ENCODE assay signal across 13 cellular contexts in genomic region chr5:106876665-106877194, GRCh38.
DNase-seq lines count a peak whose midpoint lies in the region; ATAC-seq, FAIRE-seq and TF ChIP-seq lines count a peak whose summit lies in the region.
"Had no signal": no experiment of that assay in that cellular context is flagged by ENCODE, and none has a peak within 500 bp of the region (broad histone marks: within the 10 kb centered on the region; RNA-seq: fewer than 3 reads in every experiment).

No MANE protein-coding gene starts in this region.

- no peak overlapping the region for H3K14ac ChIP-seq in H1 (ENCODE audit: insufficient read length)

- TF ChIP-seq CTCF in MCF 10A (IDR thresholded peaks at IDR 0.05; ENCODE audit: unreplicated experiment) = no peak
- TF ChIP-seq CTCF in breast epithelium (IDR thresholded peaks at IDR 0.05) = no peak
- TF ChIP-seq CTCF in H1 (IDR thresholded peaks at IDR 0.05; ENCODE audit: control extremely low read depth in 1 of 3, insufficient read depth in 1 of 3, low read depth in 1 of 3, low read length in 3 of 3) = no peak
- TF ChIP-seq CTCF in upper lobe of right lung (IDR thresholded peaks at IDR 0.05) = no peak

- H3K4me3 Mint-ChIP-seq in MCF 10A (ENCODE audit: unreplicated experiment) = no peak overlapping the region
- H3K4me3 Mint-ChIP-seq: activated CD4-positive, alpha-beta memory T cell treated with anti-CD3 and anti-CD28 coated beads, Interleukin-2, amount 10 ng/mL, durations not matched to agents 7 days and 5 days; activated T-helper 1 cell treated with anti-CD3 and anti-CD28 coated beads, Interleukin-12 subunit alpha, Interleukin-12 subunit beta, Interleukin-2, Interleukin-4 antibody, amounts not matched to agents 30 ng/mL and 10 ng/mL and 1 ng/mL, durations not matched to agents 14 hours and 24 hours and 36 hours; CD8-positive, alpha-beta T cell had no signal

- no peaks in the 10 kb centered on the region for H3K79me2 ChIP-seq in H1 (ENCODE audit: control insufficient read depth in 1 of 2, insufficient read depth in 2 of 2, low read length in 2 of 2)

- intact Hi-C loops in MCF 10A (cut with micrococcal nuclease) (loop anchor here (5.0 kb wide), 1 partner anchor 796 kb away; the partner anchor contains the start of gene EFNA5), breast epithelium (cut with DNase I; ENCODE audit: low total_unique reads) (no loop called here), upper lobe of right lung (cut with DNase I) (no loop called here)

- DNase-seq in MCF 10A (ENCODE audit: unreplicated experiment) (peak; percentile 94), breast epithelium (ENCODE audit: low spot score in 2 of 2) (no peak), NCI-H69 (lab: John Stamatoyannopoulos, UW) (peak; percentile 78), H1 (ENCODE audit: low read depth in 1 of 2, low spot score in 2 of 2) (peak in 1 of 2 experiments; percentile 64), upper lobe of right lung (no peak), caudate nucleus (lab: John Stamatoyannopoulos, UW) (no peak), SKM-1 (lab: John Stamatoyannopoulos, UW; ENCODE audit: unreplicated experiment) (no peak), NCI-H187 treated with DMSO at 0.1 percent for 48 hours (lab: John Stamatoyannopoulos, UW) (no peak)
- DNase-seq: activated CD4-positive, alpha-beta memory T cell treated with anti-CD3 and anti-CD28 coated beads, Interleukin-2, amount 10 ng/mL, durations not matched to agents 7 days and 5 days; CD8-positive, alpha-beta T cell; stomach; T1000 had no signal

- H2BK12ac ChIP-seq in H1 (ENCODE audit: low read depth, low read length) = no peak overlapping the region

- no peak overlapping the region for H3K4ac ChIP-seq in H1 (replicated peaks; ENCODE audit: insufficient read length, low read depth, low read length)

- H3K27me3 Mint-ChIP-seq in MCF 10A (ENCODE audit: insufficient read depth, unreplicated experiment) = no peaks in the 10 kb centered on the region
- H3K27me3 Mint-ChIP-seq: activated CD4-positive, alpha-beta memory T cell treated with anti-CD3 and anti-CD28 coated beads, Interleukin-2, amount 10 ng/mL, durations not matched to agents 7 days and 5 days had no signal

- no peaks in the 10 kb centered on the region for H3K36me3 Mint-ChIP-seq in MCF 10A (ENCODE audit: insufficient read depth, unreplicated experiment)
- H3K36me3 Mint-ChIP-seq: CD8-positive, alpha-beta T cell had no signal

- no peak overlapping the region for H3K23ac ChIP-seq in H1 (ENCODE audit: insufficient read length)

- H3K27ac ChIP-seq in breast epithelium (no peak overlapping the region), H1 (ENCODE audit: low read depth, low read length) (no peak overlapping the region), upper lobe of right lung (no peak overlapping the region), caudate nucleus (ENCODE audit: low read depth, low read length) (no peak overlapping the region)
- H3K27ac ChIP-seq: stomach had no signal

- no peaks in the 10 kb centered on the region for H3K27me3 ChIP-seq in breast epithelium
- no peaks in the 10 kb centered on the region for H3K27me3 ChIP-seq in H1 (replicated peaks in 1 of 4; ENCODE audit: control insufficient read depth in 3 of 4, extremely low read depth in 1 of 4, insufficient read depth in 3 of 4, low read length in 3 of 4)
- H3K27me3 ChIP-seq in upper lobe of right lung = no peaks in the 10 kb centered on the region
- H3K27me3 ChIP-seq: stomach had no signal

- TF ChIP-seq RAD21 in H1 (IDR thresholded peaks at IDR 0.05 in 1 of 2, conservative IDR thresholded peaks at IDR 0.05 in 1 of 2; ENCODE audit: low read depth in 2 of 2, low read length in 2 of 2) = no peak

- no peaks in the 10 kb centered on the region for H3K23me2 ChIP-seq in H1 (ENCODE audit: low read depth, low read length)

- no peak for FAIRE-seq in H1 (lab: Jason Lieb, UNC)

- H3K4me1 ChIP-seq in breast epithelium (no peaks in the 10 kb centered on the region), H1 (replicated peaks in 1 of 4; ENCODE audit: control insufficient read depth in 3 of 4, insufficient read depth in 4 of 4, low read length in 3 of 4) (no peaks in the 10 kb centered on the region), upper lobe of right lung (no peaks in the 10 kb centered on the region)
- H3K4me1 ChIP-seq: stomach had no signal

- H3K18ac ChIP-seq in H1 (ENCODE audit: extremely low read depth, low read length) = no peak overlapping the region

- BruUV-seq in MCF 10A (replicated peaks; lab: Mats Ljungman, UMichigan) = no TSS peak

- H3K56ac ChIP-seq in H1 (replicated peaks; ENCODE audit: insufficient read length, low read depth, low read length) = no peak overlapping the region

- H3K27ac Mint-ChIP-seq in MCF 10A (ENCODE audit: low read depth, unreplicated experiment) = no peak overlapping the region
- H3K27ac Mint-ChIP-seq: activated CD4-positive, alpha-beta memory T cell treated with anti-CD3 and anti-CD28 coated beads, Interleukin-2, amount 10 ng/mL, durations not matched to agents 7 days and 5 days; activated T-helper 1 cell treated with anti-CD3 and anti-CD28 coated beads, Interleukin-12 subunit alpha, Interleukin-12 subunit beta, Interleukin-2, Interleukin-4 antibody, amounts not matched to agents 30 ng/mL and 10 ng/mL and 1 ng/mL, durations not matched to agents 14 hours and 24 hours and 36 hours; CD8-positive, alpha-beta T cell had no signal

- H3K4me3 ChIP-seq in breast epithelium = no peak overlapping the region
- no peak overlapping the region; a peak in 1 of 8 replicates for H3K4me3 ChIP-seq in H1 (ENCODE audit: extremely low read depth in 1 of 4, insufficient read depth in 2 of 4, low read depth in 3 of 4, low read length in 4 of 4)
- H3K4me3 ChIP-seq in upper lobe of right lung = no peak overlapping the region
- H3K4me3 ChIP-seq: stomach had no signal

- H3K9me3 ChIP-seq in breast epithelium (peaks cover 8 to 12% of the 10 kb centered on the region in 2 donors), H1 (ENCODE audit: insufficient read depth in 2 of 2, low read depth in 1 of 2, low read length in 1 of 2) (peaks cover 13 to 22% of the 10 kb centered on the region in 2 experiments), upper lobe of right lung (no peaks in the 10 kb centered on the region)

- CTCF ChIA-PET in MCF 10A (lab: Yijun Ruan, JAX) = interaction anchor here (0.6 kb wide), 1 partner anchor 392 kb away, joined by 3 read pairs; no protein-coding TSS in a partner anchor
- CTCF ChIA-PET in H1 (lab: Charles Lee; ENCODE audit: partially characterized antibody) = interaction anchor here (0.6 to 1.2 kb wide), 4 partner anchors 51 to 756 kb away, joined by 3 read pairs; no protein-coding TSS in a partner anchor

- no peaks in the 10 kb centered on the region for H3K79me1 ChIP-seq in H1 (ENCODE audit: low read depth, low read length)

- H3K36me3 ChIP-seq in breast epithelium (no peaks in the 10 kb centered on the region), H1 (ENCODE audit: control insufficient read depth in 2 of 4, insufficient read depth in 4 of 4, low read length in 3 of 4) (0 out of 8 replicates have a peak, but pooled peaks cover 0 to 6% (median 0%) of the 10 kb centered on the region in 4 experiments), upper lobe of right lung (no peaks in the 10 kb centered on the region)
- H3K36me3 ChIP-seq: stomach had no signal

- H4K5ac ChIP-seq in H1 (ENCODE audit: insufficient read length, low read depth, low read length) = no peak overlapping the region

- TF ChIP-seq POLR2A in breast epithelium (IDR thresholded peaks at IDR 0.05) (no peak), H1 (IDR thresholded peaks at IDR 0.05; ENCODE audit: control extremely low read depth in 1 of 2, low read depth in 2 of 2, low read length in 2 of 2) (no peak)

- no peaks in the 10 kb centered on the region for H3K9me3 Mint-ChIP-seq in MCF 10A (ENCODE audit: unreplicated experiment)
- H3K9me3 Mint-ChIP-seq: activated T-helper 1 cell treated with anti-CD3 and anti-CD28 coated beads, Interleukin-12 subunit alpha, Interleukin-12 subunit beta, Interleukin-2, Interleukin-4 antibody, amounts not matched to agents 30 ng/mL and 10 ng/mL and 1 ng/mL, durations not matched to agents 14 hours and 24 hours and 36 hours had no signal

- POLR2A ChIA-PET in MCF 10A (lab: Yijun Ruan, JAX) (interaction anchor here (0.6 kb wide), 1 partner anchor 1860 kb away, joined by 4 read pairs; no protein-coding TSS in a partner anchor), H1 (lab: Charles Lee; ENCODE audit: partially characterized antibody) (no interaction called here)

- no peak overlapping the region for H4K91ac ChIP-seq in H1 (replicated peaks; ENCODE audit: insufficient read length, low read length)

- H2AK5ac ChIP-seq in H1 (ENCODE audit: low read depth, low read length) = no peak overlapping the region

- H2BK120ac ChIP-seq in H1 (replicated peaks; ENCODE audit: low read depth, low read length) = no peak overlapping the region

- H2BK20ac ChIP-seq in H1 (ENCODE audit: low read length) = no peak overlapping the region

- H3K4me2 ChIP-seq in H1 (ENCODE audit: insufficient read depth in 1 of 2, low read depth in 2 of 2, low read length in 2 of 2) = no peak overlapping the region

- 96% methylated on average over 7 of the region's 7 CpGs; no CpG with 5 or more reads in 1 of the 2 experiments for WGBS in H1 (ENCODE audit: extremely low coverage in 1 of 2, insufficient coverage in 1 of 2, insufficient read length in 1 of 2, insufficient replicate concordance in 2 of 2, low coverage in 1 of 2, low lambda C conversion rate in 2 of 2, missing lambda C conversion rate in 1 of 2), 2 experiments

- H2BK15ac ChIP-seq in H1 (ENCODE audit: low read length) = no peak overlapping the region

- peaks cover 17% of the 10 kb centered on the region for H3K4me1 Mint-ChIP-seq in MCF 10A (ENCODE audit: insufficient read depth, unreplicated experiment)
- H3K4me1 Mint-ChIP-seq: activated CD4-positive, alpha-beta memory T cell treated with anti-CD3 and anti-CD28 coated beads, Interleukin-2, amount 10 ng/mL, durations not matched to agents 7 days and 5 days had no signal

- no peak for TF ChIP-seq EP300 in H1 (IDR thresholded peaks at IDR 0.05; ENCODE audit: borderline replicate concordance in 1 of 2, low read depth in 2 of 2, low read length in 2 of 2)

- no peak overlapping the region for H2BK5ac ChIP-seq in H1 (ENCODE audit: low read depth, low read length)

- ATAC-seq in upper lobe of right lung = peak; percentile 45
- ATAC-seq: CD8-positive, alpha-beta T cell had no signal

- no peaks in the 10 kb centered on the region for H4K20me1 ChIP-seq in H1 (replicated peaks in 1 of 2; ENCODE audit: control insufficient read depth in 1 of 2, insufficient read depth in 2 of 2, low read length in 2 of 2)

- no peak overlapping the region for H4K8ac ChIP-seq in H1 (ENCODE audit: extremely low read depth, insufficient read depth, low read length)

- H2AFZ ChIP-seq in H1 (ENCODE audit: low read length) = no peak overlapping the region

- no peak overlapping the region; a peak in 1 of 7 replicates for H3K9ac ChIP-seq in H1 (replicated peaks in 1 of 4; ENCODE audit: extremely low read depth in 1 of 4, low read depth in 3 of 4, low read length in 3 of 4)

TF ChIP-seq in H1, 55 proteins besides CTCF, POLR2A, EP300 and RAD21:
- TF ChIP-seq TEAD4 (IDR thresholded peaks at IDR 0.05; ENCODE audit: low read depth, low read length) (no peak), CBX5 (IDR thresholded peaks at IDR 0.05; ENCODE audit: low read depth, low read length) (peak; percentile 30; the same call in 1 of the 2 replicates)

Comparison
In these comparisons a context has a peak if more than half of its experiments do, and no peak if none do; other contexts are left out.
1. DNase-seq: peak in MCF 10A (single experiment) and NCI-H69 (single experiment); none in breast epithelium (0 of 2), upper lobe of right lung (single experiment), caudate nucleus (0 of 61), SKM-1 (single experiment) and NCI-H187 treated with DMSO at 0.1 percent for 48 hours (single experiment).